10 cellular contexts compared by ENCODE assay signal in the genomic region with DNA sequence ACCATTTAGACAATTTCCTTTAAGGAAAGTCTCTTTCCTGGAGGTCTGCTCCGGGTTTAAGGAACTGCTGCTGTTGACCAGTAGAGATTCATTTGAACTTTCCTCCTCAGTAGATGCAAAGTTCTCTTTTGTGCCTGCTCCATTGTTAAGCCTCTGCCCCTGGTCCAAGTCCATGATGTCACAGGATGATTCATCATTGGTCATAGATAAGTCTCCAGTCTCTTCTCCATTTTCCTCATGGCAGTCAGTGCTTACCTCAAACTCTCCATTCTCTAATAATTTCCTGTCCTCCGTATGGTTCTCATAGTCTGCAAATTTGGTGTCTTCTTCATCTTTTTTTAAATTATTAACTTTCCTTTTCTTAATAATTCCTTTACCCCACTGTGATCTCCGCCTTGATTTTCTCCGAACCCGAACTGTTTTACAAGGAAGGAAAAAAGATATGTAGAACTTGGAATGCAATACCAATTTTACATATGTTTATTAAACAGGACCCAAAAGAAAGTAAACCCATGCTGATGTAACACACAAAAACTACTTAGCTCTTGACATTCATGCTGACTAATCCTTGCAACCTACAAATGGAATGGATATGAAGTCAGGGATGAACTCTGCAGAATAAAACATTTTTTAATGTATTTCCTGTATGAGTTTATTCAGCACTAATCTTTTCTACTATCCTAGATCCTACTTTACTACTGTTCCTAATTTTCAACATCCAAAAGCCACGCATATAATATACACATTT.
A peak's percentile ranks its signal among the peaks of the same experiment; 100 is the strongest.
DNase-seq lines count a peak whose midpoint lies in the region; ATAC-seq lines count a peak whose summit lies in the region.
"Had no signal": no experiment of that assay in that cellular context is flagged by ENCODE, and none has a peak within 500 bp of the region (broad histone marks: within the 10 kb centered on the region; RNA-seq: fewer than 3 reads in every experiment).

No MANE protein-coding gene starts in this region.

- no peak overlapping the region for H3K4ac ChIP-seq in trophoblast cell (ENCODE audit: low read depth, low read length)

- H3K27me3 ChIP-seq in trophoblast cell (ENCODE audit: insufficient read depth, low read length), result no peaks in the 10 kb centered on the region
- H3K27me3 ChIP-seq: neural progenitor cell had no signal

- H3K4me2 ChIP-seq in trophoblast cell (ENCODE audit: low read length), result no peak overlapping the region
- H3K4me2 ChIP-seq: neural progenitor cell had no signal

- no peak overlapping the region for H2BK120ac ChIP-seq in trophoblast cell (ENCODE audit: insufficient read depth, low read length, poor library complexity)

- H2BK12ac ChIP-seq in trophoblast cell (ENCODE audit: low read length), result no peak overlapping the region

- H2BK5ac ChIP-seq in trophoblast cell (ENCODE audit: low read depth, low read length, poor library complexity), result no peak overlapping the region

- H4K91ac ChIP-seq in trophoblast cell (ENCODE audit: low read depth, low read length), result no peak overlapping the region

- no peak overlapping the region for H3K27ac ChIP-seq in trophoblast cell (ENCODE audit: low read depth, low read length)
- H3K27ac ChIP-seq: neural progenitor cell had no signal

- WGBS in trophoblast cell (ENCODE audit: extremely low coverage, insufficient coverage, insufficient read length), result 100% methylated on average over 3 of the region's 6 CpGs

- no peak overlapping the region for H3K23ac ChIP-seq in trophoblast cell (ENCODE audit: low read length)

- no peak overlapping the region for H3K18ac ChIP-seq in trophoblast cell (ENCODE audit: low read length)

- H3K36me3 Mint-ChIP-seq in T-helper 2 cell treated with Interferon-gamma antibody and Interleukin-4, amounts not matched to agents 5 μg/mL and 100 μg/mL, for 36 hours (ENCODE audit: low read depth), result peaks cover 22% of the 10 kb centered on the region

- no peak overlapping the region for H2AFZ ChIP-seq in trophoblast cell (ENCODE audit: insufficient read depth, low read length, poor library complexity)
- H2AFZ ChIP-seq: neural progenitor cell had no signal

- peaks cover 7% of the 10 kb centered on the region for H3K4me1 Mint-ChIP-seq in T-helper 2 cell treated with Interferon-gamma antibody and Interleukin-4, amounts not matched to agents 5 μg/mL and 100 μg/mL, for 36 hours (ENCODE audit: low read depth)
- H3K4me1 Mint-ChIP-seq: neural progenitor cell had no signal

- no peak overlapping the region for H3K4me3 ChIP-seq in trophoblast cell (ENCODE audit: low read depth, low read length)
- H3K4me3 ChIP-seq: GM12878, neural progenitor cell had no signal

- H3K79me2 ChIP-seq in trophoblast cell (ENCODE audit: control insufficient read depth, insufficient read depth, low read length, poor library complexity), result no peaks in the 10 kb centered on the region

- no peak overlapping the region for H4K12ac ChIP-seq in trophoblast cell (ENCODE audit: low read depth, low read length)

- H3K4me3 Mint-ChIP-seq in T-helper 2 cell treated with Interferon-gamma antibody and Interleukin-4, amounts not matched to agents 5 μg/mL and 100 μg/mL, for 36 hours, result no peak overlapping the region
- H3K4me3 Mint-ChIP-seq: neural progenitor cell had no signal

- no peak overlapping the region for H4K8ac ChIP-seq in trophoblast cell (ENCODE audit: low read depth, low read length)

- peaks cover 0 to 5% of the 10 kb centered on the region in 2 experiments for H3K36me3 ChIP-seq in trophoblast cell (ENCODE audit: control insufficient read depth in 1 of 2, insufficient read depth in 2 of 2, low read length in 2 of 2)
- H3K36me3 ChIP-seq: neural progenitor cell had no signal

- H3K4me1 ChIP-seq in trophoblast cell (ENCODE audit: control insufficient read depth in 1 of 2, insufficient read depth in 2 of 2, low read length in 2 of 2), result peaks cover 0 to 2% of the 10 kb centered on the region in 2 experiments
- H3K4me1 ChIP-seq: neural progenitor cell had no signal

- DNase-seq in NOMO-1 treated with DMSO at 0.1 percent for 48 hours (lab: John Stamatoyannopoulos, UW; ENCODE audit: unreplicated experiment), result peak; percentile 26
- no peak for DNase-seq in NOMO-1 treated with dmso at 0.1 percent for 144 hours (lab: John Stamatoyannopoulos, UW; ENCODE audit: unreplicated experiment)
- DNase-seq in RPMI7951 (ENCODE audit: low read depth), result peak; percentile 84
- peak; percentile 45 for DNase-seq in fibroblast of gingiva (ENCODE audit: low read depth)
- peak; percentile 23 to 80 for DNase-seq in trophoblast cell
- DNase-seq in T-helper 2 cell treated with Interferon-gamma antibody and Interleukin-4, amounts not matched to agents 5 μg/mL and 100 μg/mL, for 36 hours (ENCODE audit: low spot score), result no peak

- H3K27me3 Mint-ChIP-seq in T-helper 2 cell treated with Interferon-gamma antibody and Interleukin-4, amounts not matched to agents 5 μg/mL and 100 μg/mL, for 36 hours (ENCODE audit: low read depth), result no peaks in the 10 kb centered on the region

- no peak for ATAC-seq in HG03139 (IDR thresholded peaks at IDR 0.05; ENCODE audit: unreplicated experiment)
- no peak for ATAC-seq in HG02571 (IDR thresholded peaks at IDR 0.05; ENCODE audit: unreplicated experiment)
- ATAC-seq: GM12878 had no signal

- H3K14ac ChIP-seq in trophoblast cell (ENCODE audit: low read length), result no peak overlapping the region

- no peaks in the 10 kb centered on the region for H3K79me1 ChIP-seq in trophoblast cell (ENCODE audit: low read length)

- H2AK5ac ChIP-seq in trophoblast cell (ENCODE audit: low read length), result no peak overlapping the region

- H3K27ac Mint-ChIP-seq in T-helper 2 cell treated with Interferon-gamma antibody and Interleukin-4, amounts not matched to agents 5 μg/mL and 100 μg/mL, for 36 hours, result no peak overlapping the region
- H3K27ac Mint-ChIP-seq: neural progenitor cell had no signal

- H3K9ac ChIP-seq in trophoblast cell (ENCODE audit: low read length), result no peak overlapping the region
- H3K9ac ChIP-seq: neural progenitor cell had no signal

- H3K9me3 ChIP-seq in trophoblast cell (ENCODE audit: insufficient read depth, low read depth, low read length), result peaks cover 1% of the 10 kb centered on the region

- H3K9me3 Mint-ChIP-seq in T-helper 2 cell treated with Interferon-gamma antibody and Interleukin-4, amounts not matched to agents 5 μg/mL and 100 μg/mL, for 36 hours, result no peaks in the 10 kb centered on the region
- H3K9me3 Mint-ChIP-seq: neural progenitor cell had no signal

Comparison
In these comparisons a context has a peak if more than half of its experiments do, and no peak if none do; other contexts are left out.
1. DNase-seq: peak in NOMO-1 treated with DMSO at 0.1 percent for 48 hours (single experiment), RPMI7951 (single experiment), fibroblast of gingiva (single experiment) and trophoblast cell (2 of 2); none in NOMO-1 treated with dmso at 0.1 percent for 144 hours (single experiment) and T-helper 2 cell treated with Interferon-gamma antibody and Interleukin-4, amounts not matched to agents 5 μg/mL and 100 μg/mL, for 36 hours (single experiment).